2 cellular contexts compared by ENCODE assay signal in genomic region chr1:119712342-119713038, GRCh38.
TF ChIP-seq lines count a peak whose summit lies in the region.

No MANE protein-coding gene starts in this region.

TF ChIP-seq in HEK293T, 16 proteins besides CTCF, POLR2A, EP300 and RAD21 (continued from another document):
- TF ChIP-seq L3MBTL2 (conservative IDR thresholded peaks at IDR 0.05): no peak
TF ChIP-seq in HEK293T: peak in this region for 1.

TF ChIP-seq in H1, 55 proteins besides CTCF, POLR2A, EP300 and RAD21 (continued from another document):
- TF ChIP-seq CREB1 (IDR thresholded peaks at IDR 0.05): no peak
- TF ChIP-seq GABPA (IDR thresholded peaks at IDR 0.05; ENCODE audit: borderline replicate concordance, insufficient read depth, low read length): no peak
- TF ChIP-seq RXRA (IDR thresholded peaks at IDR 0.05; ENCODE audit: insufficient read depth, low read depth, low read length): no peak
- TF ChIP-seq PHF8 (conservative IDR thresholded peaks at IDR 0.05; ENCODE audit: low read depth, low read length): 0 out of 2 replicates have a peak, but pooled peaks have one; percentile 17
- TF ChIP-seq TAF1 (IDR thresholded peaks at IDR 0.05; ENCODE audit: low read depth, low read length): peak; percentile 82
- TF ChIP-seq CEBPB (IDR thresholded peaks at IDR 0.05; ENCODE audit: low read depth, low read length): peak; percentile 96
- 0 out of 2 replicates have a peak, but pooled peaks have one; percentile 5 for TF ChIP-seq JUND (IDR thresholded peaks at IDR 0.05; ENCODE audit: low read length)
